ENCODE assay signal across 12 cellular contexts in genomic region chr21:43195131-43196021, GRCh38. TPM values are rescaled to one million over a fixed set of nuclear protein-coding genes. Genes with fewer than 3 reads are reported as not detected.
A peak's percentile ranks its signal among the peaks of the same experiment; 100 is the strongest.
DNase-seq lines count a peak whose midpoint lies in the region; ATAC-seq and TF ChIP-seq lines count a peak whose summit lies in the region.
"Had no signal": no experiment of that assay in that cellular context is flagged by ENCODE, and none has a peak within 500 bp of the region (broad histone marks: within the 10 kb centered on the region; RNA-seq: fewer than 3 reads in every experiment).

No MANE protein-coding gene starts in this region.

- peaks cover 2% of the 10 kb centered on the region for H3K9me3 Mint-ChIP-seq in endodermal cell

- H3K79me1 ChIP-seq in mesendoderm (ENCODE audit: low read length), result no peaks in the 10 kb centered on the region

- H3K56ac ChIP-seq in mesendoderm (ENCODE audit: low read length), result peak overlapping the region; percentile 22

- H3K27ac ChIP-seq in RWPE2 (ENCODE audit: poor library complexity, severe bottlenecking) (peak overlapping the region; percentile 96), endodermal cell (ENCODE audit: low read depth, low read length) (no peak overlapping the region), mesendoderm (ENCODE audit: low read depth, low read length) (no peak overlapping the region), skin epidermis (peak overlapping the region in 13 of 21 experiments; percentile 17 to 78 (median 54))
- H3K27ac ChIP-seq: thoracic aorta had no signal

- H3K4me3 ChIP-seq in RWPE2 (ENCODE audit: severe bottlenecking), result no peak overlapping the region
- no peak overlapping the region for H3K4me3 ChIP-seq in endodermal cell (ENCODE audit: low read length)
- H3K4me3 ChIP-seq in mesendoderm (ENCODE audit: low read length), result no peak overlapping the region
- no peak overlapping the region for H3K4me3 ChIP-seq in skin epidermis
- H3K4me3 ChIP-seq: thoracic aorta had no signal

- H4K5ac ChIP-seq in mesendoderm (ENCODE audit: low read length), result no peak overlapping the region

- TF ChIP-seq CTCF in RWPE2 (IDR thresholded peaks at IDR 0.05; ENCODE audit: poor library complexity, severe bottlenecking), result no peak
- no peak for TF ChIP-seq CTCF in endodermal cell (conservative IDR thresholded peaks at IDR 0.05)

- DNase-seq in RWPE2 (ENCODE audit: low spot score) (peak; percentile 48), endodermal cell (peak; percentile 44), mesendoderm (no peak), NCI-H1092 treated with DMSO at 0.1 percent for 48 hours (lab: John Stamatoyannopoulos, UW) (no peak), NCI-H748 treated with DMSO at 0.1 percent for 48 hours (lab: John Stamatoyannopoulos, UW) (no peak), NOMO-1 treated with DMSO at 0.1 percent for 48 hours (lab: John Stamatoyannopoulos, UW; ENCODE audit: unreplicated experiment) (no peak)
- DNase-seq in activated naive CD4-positive, alpha-beta T cell (lab: John Stamatoyannopoulos, UW), result no peak
- DNase-seq: activated T-cell treated with anti-CD3 and anti-CD28 coated beads, Interleukin-2, amount 50 U/mL, for 72 hours; cortex of kidney; NCI-H187 had no signal

- H3K4me3 Mint-ChIP-seq in endodermal cell, result no peak overlapping the region
- H3K4me3 Mint-ChIP-seq: activated T-cell treated with anti-CD3 and anti-CD28 coated beads, Interleukin-2, amount 50 U/mL, for 72 hours had no signal

- H3K4me1 ChIP-seq in RWPE2 (ENCODE audit: insufficient read depth, poor library complexity, severe bottlenecking), result peaks cover 51% of the 10 kb centered on the region
- no peaks in the 10 kb centered on the region for H3K4me1 ChIP-seq in endodermal cell (ENCODE audit: control insufficient read depth, insufficient read depth, low read length)
- H3K4me1 ChIP-seq in mesendoderm (ENCODE audit: control insufficient read depth, low read depth, low read length), result no peaks in the 10 kb centered on the region

- H3K23ac ChIP-seq in mesendoderm (ENCODE audit: low read length), result no peak overlapping the region

- H3K9ac ChIP-seq in endodermal cell (ENCODE audit: extremely low read depth, low read length, poor library complexity, severe bottlenecking) (no peak overlapping the region), mesendoderm (ENCODE audit: low read length) (no peak overlapping the region)

- H2BK5ac ChIP-seq in mesendoderm (ENCODE audit: low read length), result no peak overlapping the region

- no peaks in the 10 kb centered on the region for H3K9me3 ChIP-seq in RWPE2 (ENCODE audit: severe bottlenecking)
- H3K9me3 ChIP-seq in endodermal cell (ENCODE audit: control insufficient read depth, low read length), result peaks cover 11% of the 10 kb centered on the region
- H3K9me3 ChIP-seq: thoracic aorta had no signal

- 90 to 91% methylated on average over 26 to 32 of the region's 32 CpGs for WGBS in endodermal cell (ENCODE audit: insufficient coverage in 1 of 2, insufficient read length in 1 of 2), 2 experiments
- no CpG with 5 or more reads among the region's 32 CpGs for WGBS in mesendoderm (ENCODE audit: extremely low coverage, insufficient coverage, low lambda C conversion rate)

- no peak overlapping the region for H2BK120ac ChIP-seq in mesendoderm (ENCODE audit: low read depth, low read length)

- no peak overlapping the region for H4K8ac ChIP-seq in mesendoderm (ENCODE audit: low read depth, low read length)

- H2BK15ac ChIP-seq in mesendoderm (replicated peaks; ENCODE audit: low read depth), result no peak overlapping the region

- no peaks in the 10 kb centered on the region for H3K36me3 Mint-ChIP-seq in endodermal cell (ENCODE audit: low read depth)

- peaks cover 2% of the 10 kb centered on the region for H3K4me1 Mint-ChIP-seq in endodermal cell

- no peak overlapping the region for H2AK5ac ChIP-seq in mesendoderm (ENCODE audit: low read length)

- no peaks in the 10 kb centered on the region for H3K79me2 ChIP-seq in mesendoderm (ENCODE audit: control insufficient read depth, insufficient read depth, low read length)

- H3K4ac ChIP-seq in mesendoderm (ENCODE audit: low read depth, low read length), result no peak overlapping the region

- no peak for ATAC-seq in RWPE2 (ENCODE audit: low read depth)
- ATAC-seq: activated T-cell treated with anti-CD3 and anti-CD28 coated beads, Interleukin-2, amount 50 U/mL, for 72 hours had no signal

- H3K27me3 Mint-ChIP-seq in endodermal cell (ENCODE audit: insufficient read depth), result peaks cover 8% of the 10 kb centered on the region

- H3K27ac Mint-ChIP-seq in endodermal cell, result no peak overlapping the region
- H3K27ac Mint-ChIP-seq: activated T-cell treated with anti-CD3 and anti-CD28 coated beads, Interleukin-2, amount 50 U/mL, for 72 hours had no signal

- H3K4me2 ChIP-seq in mesendoderm (ENCODE audit: low read length), result no peak overlapping the region

- H3K27me3 ChIP-seq in RWPE2 (ENCODE audit: insufficient read depth, poor library complexity, severe bottlenecking) (no peaks in the 10 kb centered on the region), endodermal cell (ENCODE audit: control insufficient read depth, insufficient read depth, low read length, poor library complexity, severe bottlenecking) (no peaks in the 10 kb centered on the region), mesendoderm (ENCODE audit: insufficient read depth, low read length, poor library complexity) (no peaks in the 10 kb centered on the region)

- no peaks in the 10 kb centered on the region for H3K36me3 ChIP-seq in RWPE2 (ENCODE audit: low read depth)
- H3K36me3 ChIP-seq in endodermal cell (ENCODE audit: control insufficient read depth, insufficient read depth, low read length), result no peaks in the 10 kb centered on the region
- H3K36me3 ChIP-seq in mesendoderm (ENCODE audit: control insufficient read depth, insufficient read depth, low read length), result no peaks in the 10 kb centered on the region
- H3K36me3 ChIP-seq: thoracic aorta had no signal

- no peak overlapping the region for H3K18ac ChIP-seq in mesendoderm (ENCODE audit: low read length)

RNA-seq across cellular contexts. Expression of gene CRYAA, which starts 26.6 kb away (rescaled TPM):
- total RNA-seq in endodermal cell, result not detected
- not detected for polyA plus RNA-seq in endodermal cell (2013, experiment 1 of 2)
- polyA plus RNA-seq in endodermal cell (2013, experiment 2 of 2), result not detected
- polyA plus RNA-seq in mesendoderm (2013, experiment 1 of 2), result not detected
- polyA plus RNA-seq in mesendoderm (2013, experiment 2 of 2), result not detected
- total RNA-seq: activated T-cell treated with anti-CD3 and anti-CD28 coated beads, Interleukin-2, amount 50 U/mL, for 72 hours; thoracic aorta had no signal

Comparison
In these comparisons a context has a peak if more than half of its experiments do, and no peak if none do; other contexts are left out.
1. DNase-seq: peak in RWPE2 (single experiment) and endodermal cell (single experiment); none in mesendoderm (single experiment), activated naive CD4-positive, alpha-beta T cell (0 of 4), NCI-H1092 treated with DMSO at 0.1 percent for 48 hours (single experiment), NCI-H748 treated with DMSO at 0.1 percent for 48 hours (single experiment) and NOMO-1 treated with DMSO at 0.1 percent for 48 hours (single experiment).
2. H3K27ac ChIP-seq: peak in RWPE2 (single experiment) and skin epidermis (13 of 21); none in endodermal cell (single experiment) and mesendoderm (single experiment).